23 cellular contexts compared by ENCODE assay signal in genomic region chr18:37714621-37715020, GRCh38.
"Had no signal": no experiment of that assay in that cellular context is flagged by ENCODE, and none has a peak within 500 bp of the region (broad histone marks: within the 10 kb centered on the region; RNA-seq: fewer than 3 reads in every experiment).

No MANE protein-coding gene starts in this region.

- H3K36me3 ChIP-seq: heart left ventricle, neural progenitor cell, ovary, suprapubic skin, thyroid gland, uterus had no signal

- ATAC-seq: esophagus mucosa; heart left ventricle; left colon; left ventricle myocardium superior; natural killer cell treated with Interleukin-12 subunit alpha and Interleukin-12 subunit beta and Interleukin-15 and Interleukin-18, amount 100 ng/mL, for 72 hours; stimulated activated effector memory CD8-positive, alpha-beta T cell treated with anti-CD3 and anti-CD28 coated beads, Interleukin-12 subunit alpha, Interleukin-12 subunit beta, amount 100 ng/mL, for 72 hours; stimulated activated naive CD8-positive, alpha-beta T cell treated with anti-CD3 and anti-CD28 coated beads, Interleukin-15, Interleukin-2, amounts not matched to agents 100 U/mL and 50 U/mL, for 24 hours had no signal

- H3K4me1 ChIP-seq: heart left ventricle, neural progenitor cell, suprapubic skin, thyroid gland, uterus had no signal

- H3K9me3 ChIP-seq: heart left ventricle, ovary, suprapubic skin, thyroid gland, uterus had no signal

- H3K27ac ChIP-seq: dorsolateral prefrontal cortex, heart left ventricle, neural progenitor cell, ovary, suprapubic skin, thyroid gland, uterus had no signal

- DNase-seq: effector CD8-positive, alpha-beta T cell; heart left ventricle; hippocampal formation; left colon; left ventricle myocardium superior; mesenchymal stem cell; midbrain; nucleus accumbens; ovary; right cardiac atrium; small intestine; stimulated activated CD4-positive, alpha-beta T cell treated with anti-CD3 and anti-CD28 coated beads, Interleukin-2, amount 100 ng/mL, for 48 hours; stimulated activated CD8-positive, alpha-beta memory T cell treated with anti-CD3 and anti-CD28 coated beads, Interleukin-4, amount 100 ng/mL, for 48 hours; stimulated activated naive CD8-positive, alpha-beta T cell treated with anti-CD3 and anti-CD28 coated beads, Interleukin-15, Interleukin-2, amounts not matched to agents 100 U/mL and 50 U/mL, for 24 hours; thyroid gland; uterus had no signal

- H3K27me3 ChIP-seq: neural progenitor cell, ovary, suprapubic skin, thyroid gland, uterus had no signal

- H3K4me3 ChIP-seq: dorsolateral prefrontal cortex, heart left ventricle, lung, neural progenitor cell, ovary, suprapubic skin, thyroid gland, uterus had no signal
